ENCODE assay signal across 21 cellular contexts in the genomic region with DNA sequence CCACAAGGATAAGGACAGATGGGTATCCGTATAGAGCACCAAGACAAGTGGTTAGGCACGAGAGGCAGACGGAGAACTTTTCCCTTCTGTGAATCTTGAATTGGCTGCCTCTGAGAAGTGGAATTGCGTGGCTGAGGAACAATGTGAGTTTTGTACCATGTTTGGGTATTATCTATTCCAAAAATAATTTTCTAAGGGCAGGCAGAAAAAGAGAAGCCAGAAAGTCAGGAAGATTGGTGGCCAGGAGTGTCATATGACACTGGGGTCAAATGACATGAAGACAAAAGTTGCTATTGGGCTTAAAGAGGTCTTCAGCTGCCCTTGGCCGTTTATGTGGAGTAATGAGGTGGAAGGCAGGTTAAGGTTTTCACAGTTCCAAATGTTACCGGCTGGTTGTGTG. TPM values are rescaled to one million over a fixed set of nuclear protein-coding genes. Genes with fewer than 3 reads are reported as not detected.
DNase-seq lines count a peak whose midpoint lies in the region; ATAC-seq, FAIRE-seq and TF ChIP-seq lines count a peak whose summit lies in the region.
"Had no signal": no experiment of that assay in that cellular context is flagged by ENCODE, and none has a peak within 500 bp of the region (broad histone marks: within the 10 kb centered on the region; RNA-seq: fewer than 3 reads in every experiment).

No MANE protein-coding gene starts in this region.

- no peak overlapping the region for H3K4me3 Mint-ChIP-seq in nephron progenitor cell
- H3K4me3 Mint-ChIP-seq in Caco-2 (ENCODE audit: unreplicated experiment), result no peak overlapping the region
- H3K4me3 Mint-ChIP-seq: CD4-positive, alpha-beta memory T cell had no signal

- H3K36me3 Mint-ChIP-seq in nephron progenitor cell (ENCODE audit: low read depth), result peaks cover 41% of the 10 kb centered on the region
- peaks cover 40% of the 10 kb centered on the region for H3K36me3 Mint-ChIP-seq in Caco-2 (ENCODE audit: insufficient read depth, unreplicated experiment)

- H3K36me3 ChIP-seq in cardiac muscle cell (peaks cover 36% of the 10 kb centered on the region), K562 (ENCODE audit: control insufficient read depth, insufficient read depth, low read length) (no peaks in the 10 kb centered on the region), aorta (ENCODE audit: control insufficient read depth in 1 of 2, insufficient read depth in 2 of 2, low read length in 1 of 2) (peaks cover 0 to 2% of the 10 kb centered on the region in 2 donors), Caco-2 (ENCODE audit: control insufficient read depth, insufficient read depth, low read length) (no peaks in the 10 kb centered on the region)

- intact Hi-C loops in cardiac septum (cut with DNase I) (no loop called here), K562 (cut with micrococcal nuclease) (no loop called here), aorta (cut with DNase I) (no loop called here), Caco-2 (cut with micrococcal nuclease; ENCODE audit: unreplicated experiment) (no loop called here)

- no peak overlapping the region for H3K4me3 ChIP-seq in cardiac muscle cell
- no peak overlapping the region for H3K4me3 ChIP-seq in K562
- no peak overlapping the region for H3K4me3 ChIP-seq in aorta (ENCODE audit: low read length in 2 of 2)
- no peak overlapping the region for H3K4me3 ChIP-seq in Caco-2 (ENCODE audit: low read depth, low read length)
- H3K4me3 ChIP-seq: BLaER1 treated with 17β-estradiol and CSF1 and Interleukin-3, amounts not matched to agents 10 nM and 100 nM had no signal

- H4K20me1 ChIP-seq in K562 (replicated peaks; ENCODE audit: control insufficient read depth, insufficient read depth, low read length), result no peaks in the 10 kb centered on the region
- H4K20me1 ChIP-seq: BLaER1 treated with 17β-estradiol and CSF1 and Interleukin-3, amounts not matched to agents 10 nM and 100 nM had no signal

- in situ Hi-C loops in K562 (cut with MboI), result no loop called here

- no peaks in the 10 kb centered on the region for H3K9me3 ChIP-seq in cardiac muscle cell (ENCODE audit: low read depth)
- no peaks in the 10 kb centered on the region for H3K9me3 ChIP-seq in K562 (replicated peaks; ENCODE audit: control insufficient read depth, insufficient read depth, low read depth, low read length)
- H3K9me3 ChIP-seq in aorta (ENCODE audit: control insufficient read depth, low read length), result no peaks in the 10 kb centered on the region
- no peaks in the 10 kb centered on the region for H3K9me3 ChIP-seq in Caco-2
- H3K9me3 ChIP-seq: BLaER1 treated with 17β-estradiol and CSF1 and Interleukin-3, amounts not matched to agents 10 nM and 100 nM had no signal

- H3K9me3 Mint-ChIP-seq in nephron progenitor cell (no peaks in the 10 kb centered on the region), Caco-2 (ENCODE audit: unreplicated experiment) (no peaks in the 10 kb centered on the region)
- H3K9me3 Mint-ChIP-seq: CD4-positive, alpha-beta memory T cell had no signal

- DNase-seq in cardiac muscle cell (ENCODE audit: low read depth in 1 of 2, low spot score in 1 of 2) (no peak), cardiac septum (ENCODE audit: low spot score) (no peak), K562 (ENCODE audit: extremely low read depth in 1 of 4, low spot score in 3 of 4) (peak in 1 of 4 experiments; percentile 34), nephron progenitor cell (no peak), aorta (no peak), OCI-M1 (lab: John Stamatoyannopoulos, UW) (no peak), Caco-2 (no peak)
- DNase-seq: 8988T; CD4-positive, alpha-beta memory T cell; DMS153; NCI-H1092 treated with DMSO at 0.1 percent for 48 hours; NCI-H146; NCI-H2029; NCI-H2171 treated with DMSO at 0.1 percent for 48 hours; NCI-H526; SW 1271 had no signal

- peaks cover 4% of the 10 kb centered on the region for H3K27me3 Mint-ChIP-seq in nephron progenitor cell (ENCODE audit: low read depth, poor library complexity)
- no peaks in the 10 kb centered on the region for H3K27me3 Mint-ChIP-seq in Caco-2 (ENCODE audit: insufficient read depth, unreplicated experiment)
- H3K27me3 Mint-ChIP-seq: CD4-positive, alpha-beta memory T cell had no signal

- no peak for TF ChIP-seq CTCF in cardiac muscle cell (IDR thresholded peaks at IDR 0.05; ENCODE audit: low read depth, low read length)
- TF ChIP-seq CTCF in K562 (IDR thresholded peaks at IDR 0.05 in 2 of 3, conservative IDR thresholded peaks at IDR 0.05 in 1 of 3; ENCODE audit: insufficient read depth in 2 of 3, low read depth in 1 of 3, low read length in 3 of 3), result no peak
- no peak for TF ChIP-seq CTCF in nephron progenitor cell (IDR thresholded peaks at IDR 0.05)
- TF ChIP-seq CTCF in Caco-2 (IDR thresholded peaks at IDR 0.05; ENCODE audit: insufficient read depth in 1 of 2, low read depth in 1 of 2, low read length in 1 of 2, severe bottlenecking in 1 of 2, unreplicated experiment in 1 of 2), result no peak

- H3K9ac ChIP-seq in K562 (ENCODE audit: insufficient read depth in 1 of 2, low read depth in 2 of 2, low read length in 2 of 2), result no peak overlapping the region
- H3K9ac ChIP-seq: BLaER1 treated with 17β-estradiol and CSF1 and Interleukin-3, amounts not matched to agents 10 nM and 100 nM; KMS-11 had no signal

- no peak for TF ChIP-seq EP300 in K562 (IDR thresholded peaks at IDR 0.05; ENCODE audit: low read length)

- TF ChIP-seq POLR2A in K562 (conservative IDR thresholded peaks at IDR 0.05), result no peak

- WGBS in K562 (ENCODE audit: insufficient coverage, low coverage, missing lambda C conversion rate), result 39% methylated on average over 6 of the region's 6 CpGs
- WGBS in aorta, 2 donors, result 4 to 7% methylated on average over 6 of the region's 6 CpGs

- CTCF ChIA-PET in K562 (lab: Yijun Ruan, JAX; ENCODE audit: low intra/inter-chr PET ratio), result no interaction called here
- CTCF ChIA-PET in Caco-2 (lab: Charles Lee), result no interaction called here

- H3K27me3 ChIP-seq in cardiac muscle cell, result no peaks in the 10 kb centered on the region
- H3K27me3 ChIP-seq in K562 (ENCODE audit: control insufficient read depth in 2 of 2, insufficient read depth in 2 of 2, low read length in 2 of 2), result no peaks in the 10 kb centered on the region
- no peaks in the 10 kb centered on the region for H3K27me3 ChIP-seq in aorta (ENCODE audit: control insufficient read depth in 1 of 2, insufficient read depth in 2 of 2, low read length in 1 of 2)
- H3K27me3 ChIP-seq in Caco-2 (replicated peaks; ENCODE audit: control insufficient read depth, insufficient read depth, low read length), result no peaks in the 10 kb centered on the region
- H3K27me3 ChIP-seq: BLaER1 treated with 17β-estradiol and CSF1 and Interleukin-3, amounts not matched to agents 10 nM and 100 nM had no signal

- FAIRE-seq in K562 (lab: Jason Lieb, UNC), result no peak
- FAIRE-seq: GM12891, RCC 7860 had no signal

- peak overlapping the region; percentile 84 for H3K27ac ChIP-seq in cardiac muscle cell
- H3K27ac ChIP-seq in K562 (ENCODE audit: extremely low read depth, low read depth, low read length), result no peak overlapping the region
- H3K27ac ChIP-seq in aorta (ENCODE audit: low read depth in 1 of 2, low read length in 2 of 2), result peak overlapping the region; percentile 16 to 42
- H3K27ac ChIP-seq: BLaER1 treated with 17β-estradiol and CSF1 and Interleukin-3, amounts not matched to agents 10 nM and 100 nM; KMS-11 had no signal

- H3K4me1 ChIP-seq in cardiac muscle cell (ENCODE audit: low read depth) (peaks cover 5% of the 10 kb centered on the region), K562 (replicated peaks in 1 of 2; ENCODE audit: control insufficient read depth in 2 of 2, insufficient read depth in 2 of 2, low read length in 2 of 2) (no peaks in the 10 kb centered on the region; a peak in 1 of 5 replicates), aorta (ENCODE audit: control insufficient read depth in 1 of 2, insufficient read depth in 2 of 2, low read length in 2 of 2) (peaks cover 0 to 5% of the 10 kb centered on the region in 2 donors), Caco-2 (no peaks in the 10 kb centered on the region)
- H3K4me1 ChIP-seq: BLaER1 treated with 17β-estradiol and CSF1 and Interleukin-3, amounts not matched to agents 10 nM and 100 nM had no signal

- H3K4me2 ChIP-seq in K562 (ENCODE audit: insufficient read depth, low read length), result 0 out of 2 replicates have a peak overlapping the region, but pooled peaks have one; percentile 6
- H3K4me2 ChIP-seq: BLaER1 treated with 17β-estradiol and CSF1 and Interleukin-3, amounts not matched to agents 10 nM and 100 nM; KMS-11 had no signal

- BruUV-seq in K562 (replicated peaks; lab: Mats Ljungman, UMichigan), result no TSS peak
- no TSS peak for BruUV-seq in Caco-2 (replicated peaks; lab: Mats Ljungman, UMichigan)

- H3K4me1 Mint-ChIP-seq in nephron progenitor cell, result peaks cover 38% of the 10 kb centered on the region
- no peaks in the 10 kb centered on the region for H3K4me1 Mint-ChIP-seq in Caco-2 (ENCODE audit: low read depth, unreplicated experiment)
- H3K4me1 Mint-ChIP-seq: CD4-positive, alpha-beta memory T cell had no signal

- POLR2A ChIA-PET in K562 (lab: Yijun Ruan, JAX), result no interaction called here
- POLR2A ChIA-PET in Caco-2 (lab: Charles Lee), result no interaction called here

- H3K9me1 ChIP-seq in K562 (ENCODE audit: control insufficient read depth, insufficient read depth, low read length), result no peaks in the 10 kb centered on the region

- ATAC-seq in K562, result peak; percentile 42; the same call in 2 of the 3 replicates
- no peak for ATAC-seq in aorta (ENCODE audit: low FRiP score)
- ATAC-seq in HG02885 (IDR thresholded peaks at IDR 0.05; ENCODE audit: poor library complexity, unreplicated experiment), result no peak

- H2AFZ ChIP-seq in K562 (ENCODE audit: low read depth, low read length), result peak overlapping the region; percentile 60

- no peaks in the 10 kb centered on the region for H3K79me2 ChIP-seq in K562 (ENCODE audit: control insufficient read depth, insufficient read depth, low read length)

- TF ChIP-seq RAD21 in K562 (CRISPR knock-in tag; conservative IDR thresholded peaks at IDR 0.05 in 1 of 2, IDR thresholded peaks at IDR 0.05 in 1 of 2), result no peak

- H3K27ac Mint-ChIP-seq in nephron progenitor cell, result peak overlapping the region; percentile 47
- H3K27ac Mint-ChIP-seq in Caco-2 (ENCODE audit: unreplicated experiment), result no peak overlapping the region

RNA-seq across cellular contexts. Expression of a gene that starts 14.5 kb away (rescaled TPM):
- total RNA-seq in cardiac muscle cell (32.8 and 41.0 TPM in 2 replicates), cardiac septum (29.7 TPM), K562 (2014; rRNA removed) (1.9 and 2.0 TPM in 2 replicates), K562 (2014; rRNA removed; fragmentation: Illumina TruSeq; extraction: Trizol) (1.8 and 2.0 TPM in 2 replicates), K562 (2015; rRNA removed; fragmentation: Illumina TruSeq; extraction: Trizol) (1.3 and 1.9 TPM in 2 replicates), K562 (2021) (1.9 and 2.1 TPM in 2 replicates), aorta (10 to 100 TPM; 29.0 to 37.0 TPM), Caco-2 (2022) (24.8 and 26.7 TPM in 2 replicates)
- polyA plus RNA-seq in cardiac muscle cell (69.6 and 71.2 TPM in 2 replicates), K562 (2011; rRNA removed) (1.4 and 2.2 TPM in 2 replicates), K562 (2014; fragmentation: Illumina TruSeq; extraction: Trizol) (1.1 and 2.0 TPM in 2 replicates), K562 (2014; fragmentation: Nextera tagmentation; extraction: Ambion mirVana) (under 1 TPM; 0.38 to 0.52 TPM), K562 (2014; rRNA removed) (2.4 and 3.4 TPM in 2 replicates), aorta (10 to 100 TPM; 48.6 to 66.9 TPM)
- 0.81 and 2.5 TPM in 2 replicates for total RNA-seq in K562 (2011; cell fraction: chromatin; rRNA removed; ENCODE audit: low replicate concordance)
- 0.66 and 0.83 TPM in 2 replicates for total RNA-seq in K562 (2011; cell fraction: nucleolus; rRNA removed)
- total RNA-seq in K562 (2011; cell fraction: nucleoplasm; rRNA removed), result 1.8 and 2.4 TPM in 2 replicates
- 0.42 and 1.8 TPM in 2 replicates for polyA plus RNA-seq in K562 (2011; cell fraction: cytosol; rRNA removed)
- 0.85 and 1.7 TPM in 2 replicates for polyA plus RNA-seq in K562 (2011; cell fraction: nucleus; rRNA removed)
- 3.0 and 3.6 TPM in 2 replicates for polyA plus RNA-seq in K562 (2012)
- polyA minus RNA-seq in K562 (2011; rRNA and poly(A)+ RNA removed), result 0.70 and 1.3 TPM in 2 replicates
- polyA minus RNA-seq in K562 (2011; cell fraction: cytosol; rRNA and poly(A)+ RNA removed), result 0.29 and 0.73 TPM in 2 replicates
- polyA minus RNA-seq in K562 (2011; cell fraction: nucleus; rRNA and poly(A)+ RNA removed), result 0.13 and 0.56 TPM in 2 replicates

RNA-seq across cellular contexts. Expression of a gene that starts 46.3 kb away (rescaled TPM):
- total RNA-seq in cardiac muscle cell, result 2.5 and 3.0 TPM in 2 replicates
- 0.89 and 3.0 TPM in 2 replicates for polyA plus RNA-seq in cardiac muscle cell
- 2.1 TPM for total RNA-seq in cardiac septum
- 5.9 and 11.7 TPM in 2 replicates for total RNA-seq in K562 (2011; cell fraction: chromatin; rRNA removed; ENCODE audit: low replicate concordance)
- total RNA-seq in K562 (2011; cell fraction: nucleolus; rRNA removed), result 5.3 and 6.2 TPM in 2 replicates
- 7.2 and 10.0 TPM in 2 replicates for total RNA-seq in K562 (2011; cell fraction: nucleoplasm; rRNA removed)
- total RNA-seq in K562 (2014; rRNA removed), result 12.4 and 13.2 TPM in 2 replicates
- 11.8 and 13.2 TPM in 2 replicates for total RNA-seq in K562 (2014; rRNA removed; fragmentation: Illumina TruSeq; extraction: Trizol)
- 12.6 and 14.4 TPM in 2 replicates for total RNA-seq in K562 (2015; rRNA removed; fragmentation: Illumina TruSeq; extraction: Trizol)
- total RNA-seq in K562 (2021), result 13.1 and 13.2 TPM in 2 replicates
- polyA plus RNA-seq in K562 (2011; rRNA removed), result 7.3 and 9.1 TPM in 2 replicates
- polyA plus RNA-seq in K562 (2011; cell fraction: cytosol; rRNA removed), result 3.0 and 3.3 TPM in 2 replicates
- polyA plus RNA-seq in K562 (2011; cell fraction: nucleus; rRNA removed), result 6.6 and 7.8 TPM in 2 replicates
- 6.5 and 7.2 TPM in 2 replicates for polyA plus RNA-seq in K562 (2012)
- polyA plus RNA-seq in K562 (2014; fragmentation: Illumina TruSeq; extraction: Trizol), result 9.4 and 10.0 TPM in 2 replicates
- 1 to 10 TPM; 2.7 TPM for polyA plus RNA-seq in K562 (2014; fragmentation: Nextera tagmentation; extraction: Ambion mirVana)
- polyA plus RNA-seq in K562 (2014; rRNA removed), result 9.9 and 10.8 TPM in 2 replicates
- 5.4 and 6.1 TPM in 2 replicates for polyA minus RNA-seq in K562 (2011; rRNA and poly(A)+ RNA removed)
- 3.6 TPM in 2 replicates for polyA minus RNA-seq in K562 (2011; cell fraction: cytosol; rRNA and poly(A)+ RNA removed)
- 6.5 and 6.6 TPM in 2 replicates for polyA minus RNA-seq in K562 (2011; cell fraction: nucleus; rRNA and poly(A)+ RNA removed)
- 1 to 10 TPM; 1.3 to 1.8 TPM for total RNA-seq in aorta
- 1 to 10 TPM; 1.4 TPM for polyA plus RNA-seq in aorta
- total RNA-seq in Caco-2 (2022), result 9.3 and 10.0 TPM in 2 replicates
